ENCODE assay signal across 22 cellular contexts in the genomic region with DNA sequence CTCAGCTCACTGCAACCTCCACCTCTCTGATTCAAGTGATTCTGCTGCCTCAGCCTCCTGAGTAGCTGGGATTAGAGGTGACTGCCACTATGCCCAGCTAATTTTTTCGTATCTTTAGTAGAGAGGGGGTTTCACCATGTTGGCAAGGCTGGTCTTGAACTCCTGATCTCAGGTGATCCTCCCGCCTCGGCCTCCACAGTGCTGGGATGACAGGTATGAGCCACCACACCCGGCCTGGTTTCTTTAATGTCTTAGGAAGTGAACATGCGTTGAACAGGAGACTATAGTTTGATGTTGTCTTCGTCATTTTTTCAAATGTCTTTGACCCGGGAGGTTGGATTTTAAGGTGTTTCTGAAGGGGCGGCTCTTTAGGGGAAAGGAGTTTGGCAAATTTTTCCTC.
"Had no signal": no experiment of that assay in that cellular context is flagged by ENCODE, and none has a peak within 500 bp of the region (broad histone marks: within the 10 kb centered on the region; RNA-seq: fewer than 3 reads in every experiment).

No MANE protein-coding gene starts in this region.

- ATAC-seq: activated CD8-positive, alpha-beta memory T cell treated with anti-CD3 and anti-CD28 coated beads, Interleukin-2, amount 10 ng/mL, durations not matched to agents 7 days and 5 days; T-helper 17 cell had no signal

- H3K27ac Mint-ChIP-seq: activated B cell treated with CpG ODN at 0.5 μM for 24 hours; activated CD4-positive, alpha-beta T cell treated with anti-CD3 and anti-CD28 coated beads, Interleukin-2, amount 10 ng/mL, durations not matched to agents 24 days and 14 days; activated CD8-positive, alpha-beta memory T cell treated with anti-CD3 and anti-CD28 coated beads, Interleukin-2, amount 10 ng/mL, durations not matched to agents 7 days and 5 days; activated naive CD4-positive, alpha-beta T cell treated with anti-CD3 and anti-CD28 coated beads, Interleukin-2, amount 50 U/mL, for 24 hours; activated T-cell treated with anti-CD3 and anti-CD28 coated beads, Interleukin-2, amount 50 U/mL, for 24 hours; activated T-helper 1 cell treated with anti-CD3 and anti-CD28 coated beads, Interleukin-12 subunit alpha, Interleukin-12 subunit beta, Interleukin-2, Interleukin-4 antibody, amounts not matched to agents 30 ng/mL and 10 ng/mL and 1 ng/mL, durations not matched to agents 14 hours and 24 hours and 36 hours; T-helper 17 cell had no signal

- DNase-seq: activated B cell treated with CpG ODN at 0.5 μM for 24 hours; activated CD4-positive, alpha-beta T cell treated with anti-CD3 and anti-CD28 coated beads for 1 hour; activated CD4-positive, alpha-beta T cell treated with anti-CD3 and anti-CD28 coated beads, Interleukin-2, amount 10 ng/mL, durations not matched to agents 24 days and 14 days; activated CD4-positive, alpha-beta T cell treated with anti-CD3 and anti-CD28 coated beads, Interleukin-2, amount 50 U/mL, for 48 hours; activated CD8-positive, alpha-beta memory T cell treated with anti-CD3 and anti-CD28 coated beads, Interleukin-2, amount 10 ng/mL, durations not matched to agents 7 days and 5 days; activated effector memory CD4-positive, alpha-beta T cell treated with Interleukin-2 at 50 U/mL for 16 hours; activated naive CD4-positive, alpha-beta T cell; activated T-cell treated with anti-CD3 and anti-CD28 coated beads, Interleukin-2, amount 50 U/mL, for 24 hours; NCI-H1048; NCI-H146; NCI-H187 treated with DMSO at 0.1 percent for 48 hours; NCI-H2081 treated with DMSO at 0.1 percent for 48 hours; NCI-H2227 treated with DMSO at 0.1 percent for 48 hours; NCI-H526 treated with DMSO at 0.1 percent for 48 hours; NCI-H82; SIG-M5; T-helper 17 cell; T-helper 9 cell had no signal

- H3K4me3 Mint-ChIP-seq: activated B cell treated with CpG ODN at 0.5 μM for 24 hours; activated CD4-positive, alpha-beta T cell treated with anti-CD3 and anti-CD28 coated beads, Interleukin-2, amount 10 ng/mL, durations not matched to agents 24 days and 14 days; activated CD8-positive, alpha-beta memory T cell treated with anti-CD3 and anti-CD28 coated beads, Interleukin-2, amount 10 ng/mL, durations not matched to agents 7 days and 5 days; activated naive CD4-positive, alpha-beta T cell treated with anti-CD3 and anti-CD28 coated beads, Interleukin-2, amount 50 U/mL, for 24 hours; activated T-cell treated with anti-CD3 and anti-CD28 coated beads, Interleukin-2, amount 50 U/mL, for 24 hours; activated T-helper 1 cell treated with anti-CD3 and anti-CD28 coated beads, Interleukin-12 subunit alpha, Interleukin-12 subunit beta, Interleukin-2, Interleukin-4 antibody, amounts not matched to agents 30 ng/mL and 10 ng/mL and 1 ng/mL, durations not matched to agents 14 hours and 24 hours and 36 hours; T-helper 17 cell had no signal

- H3K4me1 Mint-ChIP-seq: activated B cell treated with CpG ODN at 0.5 μM for 24 hours; activated CD4-positive, alpha-beta T cell treated with anti-CD3 and anti-CD28 coated beads, Interleukin-2, amount 10 ng/mL, durations not matched to agents 24 days and 14 days; activated CD8-positive, alpha-beta memory T cell treated with anti-CD3 and anti-CD28 coated beads, Interleukin-2, amount 10 ng/mL, durations not matched to agents 7 days and 5 days; activated naive CD4-positive, alpha-beta T cell treated with anti-CD3 and anti-CD28 coated beads, Interleukin-2, amount 50 U/mL, for 24 hours; T-helper 17 cell had no signal

- H3K4me3 ChIP-seq: ascending aorta, body of pancreas had no signal

- H3K27me3 ChIP-seq: ascending aorta, body of pancreas had no signal

- H3K27me3 Mint-ChIP-seq: activated B cell treated with CpG ODN at 0.5 μM for 24 hours; activated CD4-positive, alpha-beta T cell treated with anti-CD3 and anti-CD28 coated beads, Interleukin-2, amount 10 ng/mL, durations not matched to agents 24 days and 14 days; activated CD8-positive, alpha-beta memory T cell treated with anti-CD3 and anti-CD28 coated beads, Interleukin-2, amount 10 ng/mL, durations not matched to agents 7 days and 5 days; activated naive CD4-positive, alpha-beta T cell treated with anti-CD3 and anti-CD28 coated beads, Interleukin-2, amount 50 U/mL, for 24 hours; activated T-cell treated with anti-CD3 and anti-CD28 coated beads, Interleukin-2, amount 50 U/mL, for 24 hours; T-helper 17 cell had no signal

- H3K27ac ChIP-seq: ascending aorta had no signal

- H3K9me3 Mint-ChIP-seq: activated CD4-positive, alpha-beta T cell treated with anti-CD3 and anti-CD28 coated beads, Interleukin-2, amount 10 ng/mL, durations not matched to agents 24 days and 14 days; activated naive CD4-positive, alpha-beta T cell treated with anti-CD3 and anti-CD28 coated beads, Interleukin-2, amount 50 U/mL, for 24 hours had no signal

- H3K4me1 ChIP-seq: ascending aorta had no signal

- H3K9me3 ChIP-seq: ascending aorta had no signal
